ENCODE assay signal across 15 cellular contexts in the genomic region with DNA sequence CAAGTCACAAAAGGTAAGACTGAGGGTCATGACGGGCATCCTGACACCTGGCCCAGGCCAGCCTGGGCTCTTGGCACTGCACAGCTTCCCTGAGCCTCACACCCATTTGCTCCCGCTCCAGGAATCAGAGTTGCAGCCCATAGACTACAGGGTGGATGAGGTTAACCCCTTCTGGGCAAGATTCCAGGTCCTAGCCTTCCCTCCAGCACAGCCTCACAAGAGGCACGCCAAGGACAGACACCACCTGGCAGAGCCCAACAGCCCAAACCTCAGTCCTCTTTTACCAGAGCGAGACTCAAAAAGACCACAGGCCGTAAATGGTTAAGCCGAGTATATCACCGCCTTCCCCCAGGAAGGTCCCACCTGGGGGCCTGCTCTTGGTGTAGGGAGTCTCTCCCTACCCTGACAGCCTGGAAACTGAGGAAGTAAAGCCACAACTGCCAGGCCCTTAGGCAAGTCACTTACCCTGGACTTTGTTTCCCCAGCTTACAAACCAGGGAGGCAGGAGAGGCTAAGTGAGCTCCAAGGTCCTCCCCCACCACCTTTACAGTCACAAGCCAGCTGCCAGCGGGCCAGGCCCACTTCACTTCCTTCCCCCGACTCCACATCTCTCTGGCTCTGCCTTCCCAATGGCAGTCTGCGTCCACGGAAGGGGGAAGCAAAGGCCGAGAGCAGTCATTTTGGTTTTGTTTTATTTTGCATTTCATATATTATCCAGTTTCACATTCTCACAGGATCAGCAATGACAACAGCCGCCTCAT. TPM values are rescaled to one million over a fixed set of nuclear protein-coding genes. Genes with fewer than 3 reads are reported as not detected.
DNase-seq lines count a peak whose midpoint lies in the region; ATAC-seq and TF ChIP-seq lines count a peak whose summit lies in the region.
"Had no signal": no experiment of that assay in that cellular context is flagged by ENCODE, and none has a peak within 500 bp of the region (broad histone marks: within the 10 kb centered on the region; RNA-seq: fewer than 3 reads in every experiment).

No MANE protein-coding gene starts in this region.

- peaks cover 5% of the 10 kb centered on the region for H3K27me3 Mint-ChIP-seq in glutamatergic neuron (ENCODE audit: unreplicated experiment)
- no peaks in the 10 kb centered on the region for H3K27me3 Mint-ChIP-seq in nephron (ENCODE audit: low read depth)
- H3K27me3 Mint-ChIP-seq: activated CD4-positive, alpha-beta T cell treated with anti-CD3 and anti-CD28 coated beads, Interleukin-2, amount 10 ng/mL, durations not matched to agents 7 days and 5 days had no signal

- ATAC-seq in upper lobe of left lung (ENCODE audit: low FRiP score in 2 of 2) (no peak), body of pancreas (no peak), GM18868 (IDR thresholded peaks at IDR 0.05; ENCODE audit: unreplicated experiment) (no peak)
- ATAC-seq: esophagus mucosa had no signal

- H3K36me3 Mint-ChIP-seq in glutamatergic neuron (ENCODE audit: unreplicated experiment) (no peaks in the 10 kb centered on the region), nephron (ENCODE audit: low read depth) (no peaks in the 10 kb centered on the region)

- TF ChIP-seq POLR2A in upper lobe of left lung (IDR thresholded peaks at IDR 0.05) (no peak), body of pancreas (IDR thresholded peaks at IDR 0.05) (no peak)

- H3K4me3 ChIP-seq in upper lobe of left lung: peak overlapping the region in 2 of 4 donors; percentile 14 to 34
- H3K4me3 ChIP-seq in body of pancreas: no peak overlapping the region
- H3K4me3 ChIP-seq: coronary artery had no signal

- H3K9me3 Mint-ChIP-seq in glutamatergic neuron (ENCODE audit: unreplicated experiment): peaks cover 5% of the 10 kb centered on the region
- no peaks in the 10 kb centered on the region for H3K9me3 Mint-ChIP-seq in nephron
- H3K9me3 Mint-ChIP-seq: activated CD4-positive, alpha-beta T cell treated with anti-CD3 and anti-CD28 coated beads, Interleukin-2, amount 10 ng/mL, durations not matched to agents 7 days and 5 days had no signal

- TF ChIP-seq EP300 in upper lobe of left lung (IDR thresholded peaks at IDR 0.05): no peak

- no peaks in the 10 kb centered on the region for H3K36me3 ChIP-seq in upper lobe of left lung
- no peaks in the 10 kb centered on the region for H3K36me3 ChIP-seq in body of pancreas (replicated peaks in 1 of 2; ENCODE audit: insufficient read depth in 1 of 2, low read depth in 2 of 2)

- TF ChIP-seq CTCF in glutamatergic neuron (IDR thresholded peaks at IDR 0.05; ENCODE audit: partially characterized antibody, unreplicated experiment): no peak
- no peak for TF ChIP-seq CTCF in nephron (IDR thresholded peaks at IDR 0.05; ENCODE audit: unreplicated experiment in 3 of 3)
- no peak for TF ChIP-seq CTCF in upper lobe of left lung (IDR thresholded peaks at IDR 0.05)
- TF ChIP-seq CTCF in body of pancreas (IDR thresholded peaks at IDR 0.05): no peak

- H3K27me3 ChIP-seq in upper lobe of left lung (no peaks in the 10 kb centered on the region), body of pancreas (no peaks in the 10 kb centered on the region)

- peaks cover 8% of the 10 kb centered on the region for H3K4me1 Mint-ChIP-seq in glutamatergic neuron (ENCODE audit: low read depth, unreplicated experiment)
- peaks cover 35% of the 10 kb centered on the region for H3K4me1 Mint-ChIP-seq in nephron
- H3K4me1 Mint-ChIP-seq: activated CD4-positive, alpha-beta T cell treated with anti-CD3 and anti-CD28 coated beads, Interleukin-2, amount 10 ng/mL, durations not matched to agents 7 days and 5 days had no signal

- peaks cover 10 to 26% (median 19%) of the 10 kb centered on the region in 4 donors for H3K4me1 ChIP-seq in upper lobe of left lung
- no peaks in the 10 kb centered on the region for H3K4me1 ChIP-seq in body of pancreas

- no peaks in the 10 kb centered on the region for H3K9me3 ChIP-seq in upper lobe of left lung
- H3K9me3 ChIP-seq in body of pancreas: no peaks in the 10 kb centered on the region

- H3K27ac Mint-ChIP-seq in glutamatergic neuron (ENCODE audit: unreplicated experiment) (no peak overlapping the region), nephron (peak overlapping the region; percentile 90 to 97 (median 95))
- H3K27ac Mint-ChIP-seq: activated CD4-positive, alpha-beta T cell treated with anti-CD3 and anti-CD28 coated beads, Interleukin-2, amount 10 ng/mL, durations not matched to agents 7 days and 5 days had no signal

- H3K4me3 Mint-ChIP-seq in glutamatergic neuron (ENCODE audit: unreplicated experiment) (peak overlapping the region; percentile 25), nephron (peak overlapping the region in 2 of 3 experiments; percentile 41 to 45)
- H3K4me3 Mint-ChIP-seq: activated CD4-positive, alpha-beta T cell treated with anti-CD3 and anti-CD28 coated beads, Interleukin-2, amount 10 ng/mL, durations not matched to agents 7 days and 5 days had no signal

- intact Hi-C loops in body of pancreas (cut with DNase I): loop anchor here (10.0 kb wide), 1 partner anchor 165 kb away; no protein-coding TSS in a partner anchor

- 44 to 59% methylated on average over 11 to 13 of the region's 13 CpGs for WGBS in upper lobe of left lung, 2 donors
- 79 to 80% methylated on average over 6 to 13 of the region's 13 CpGs for WGBS in body of pancreas, 2 donors

- H3K27ac ChIP-seq in upper lobe of left lung: peak overlapping the region; percentile 41 to 74 (median 44)
- H3K27ac ChIP-seq in body of pancreas: no peak overlapping the region
- H3K27ac ChIP-seq: 22Rv1 had no signal

- DNase-seq in DMS 273 (lab: John Stamatoyannopoulos, UW; ENCODE audit: unreplicated experiment): peak; percentile 37
- no peak for DNase-seq in DMS 273 treated with DMSO at 0.1 percent for 48 hours (lab: John Stamatoyannopoulos, UW)
- no peak for DNase-seq in glutamatergic neuron
- DNase-seq in upper lobe of left lung: no peak
- DNase-seq in body of pancreas: no peak
- DNase-seq in effector CD4-positive, alpha-beta T cell: no peak
- DNase-seq: activated CD4-positive, alpha-beta T cell treated with anti-CD3 and anti-CD28 coated beads, Interleukin-2, amount 10 ng/mL, durations not matched to agents 7 days and 5 days; activated T-cell treated with anti-CD3 and anti-CD28 coated beads, Interleukin-2, amount 50 U/mL, for 48 hours; mesenchymal stem cell; T-helper 9 cell had no signal

RNA-seq across cellular contexts. Expression of gene RBPMS2, which starts 36.0 kb away (rescaled TPM):
- total RNA-seq in glutamatergic neuron (ENCODE audit: unreplicated experiment) (2.0 TPM), upper lobe of left lung (1 to 10 TPM; 1.2 to 3.6 (median 2.0) TPM), body of pancreas (under 1 TPM; 0.26 to 0.33 TPM)

Comparison
In these comparisons a context has a peak if more than half of its experiments do, and no peak if none do; other contexts are left out.
1. H3K27ac ChIP-seq: peak in upper lobe of left lung (4 of 4); none in body of pancreas (0 of 4).